In the genomic region with DNA sequence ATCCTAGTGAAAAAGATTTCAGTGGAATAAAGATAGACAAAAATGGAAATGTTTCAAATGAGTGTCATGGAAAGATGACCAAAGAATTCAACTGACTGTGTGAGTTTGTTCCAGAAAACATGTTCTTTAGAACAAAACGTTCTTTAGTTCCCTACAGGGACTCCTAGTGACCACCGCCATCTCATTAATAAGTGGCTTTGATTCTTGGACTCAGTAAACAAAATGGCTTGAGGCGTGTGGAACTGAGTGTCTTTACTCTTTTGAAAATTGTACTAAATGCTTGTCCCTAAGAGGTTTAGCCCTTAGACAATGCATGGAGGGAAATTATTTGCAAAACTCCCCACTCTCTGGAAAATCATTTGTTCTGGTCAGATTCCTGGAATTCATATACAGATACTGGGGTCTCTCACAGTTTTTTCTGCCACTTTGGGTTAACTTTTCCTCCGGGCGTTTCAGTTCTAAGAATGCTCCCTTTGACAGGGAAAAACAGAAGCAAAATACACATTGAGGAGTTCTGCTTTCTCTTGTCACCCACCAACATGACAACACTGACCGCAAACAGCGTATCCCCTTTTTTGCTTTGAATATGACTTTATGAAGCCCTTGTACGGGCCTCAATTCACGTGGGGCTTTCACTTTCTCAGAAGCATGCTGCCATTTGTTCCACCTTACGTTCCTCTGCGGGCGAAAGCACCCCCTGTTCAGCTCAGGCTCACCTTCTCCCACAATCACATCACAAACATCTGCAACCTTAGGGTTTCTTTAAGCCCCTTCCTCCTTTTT, we compare ENCODE assay signal across 1 cellular context.
TF ChIP-seq lines count a peak whose summit lies in the region.

No MANE protein-coding gene starts in this region.

TF ChIP-seq in SK-N-SH treated with all-trans-retinoic acid at 6 μM for 48 hours, 23 proteins besides CTCF, POLR2A, EP300 and RAD21 (continued from another document):
- TF ChIP-seq OSR1 (CRISPR knock-in tag; IDR thresholded peaks at IDR 0.05) (no peak), ZFP3 (CRISPR knock-in tag; IDR thresholded peaks at IDR 0.05) (no peak), TOX (CRISPR knock-in tag; IDR thresholded peaks at IDR 0.05; ENCODE audit: borderline replicate concordance) (no peak), CSDC2 (CRISPR knock-in tag; IDR thresholded peaks at IDR 0.05) (no peak), ZNF565 (CRISPR knock-in tag; conservative IDR thresholded peaks at IDR 0.05; ENCODE audit: low read depth) (no peak), SNAI2 (CRISPR knock-in tag; IDR thresholded peaks at IDR 0.05) (no peak), ISL1 (CRISPR knock-in tag; IDR thresholded peaks at IDR 0.05) (no peak), TCF4 (CRISPR knock-in tag; IDR thresholded peaks at IDR 0.05; ENCODE audit: borderline replicate concordance) (no peak), PPARA (CRISPR knock-in tag; IDR thresholded peaks at IDR 0.05; ENCODE audit: borderline replicate concordance) (no peak), ARNTL (CRISPR knock-in tag; IDR thresholded peaks at IDR 0.05; ENCODE audit: borderline replicate concordance, low read depth) (no peak)
- TF ChIP-seq, protein P1, sequence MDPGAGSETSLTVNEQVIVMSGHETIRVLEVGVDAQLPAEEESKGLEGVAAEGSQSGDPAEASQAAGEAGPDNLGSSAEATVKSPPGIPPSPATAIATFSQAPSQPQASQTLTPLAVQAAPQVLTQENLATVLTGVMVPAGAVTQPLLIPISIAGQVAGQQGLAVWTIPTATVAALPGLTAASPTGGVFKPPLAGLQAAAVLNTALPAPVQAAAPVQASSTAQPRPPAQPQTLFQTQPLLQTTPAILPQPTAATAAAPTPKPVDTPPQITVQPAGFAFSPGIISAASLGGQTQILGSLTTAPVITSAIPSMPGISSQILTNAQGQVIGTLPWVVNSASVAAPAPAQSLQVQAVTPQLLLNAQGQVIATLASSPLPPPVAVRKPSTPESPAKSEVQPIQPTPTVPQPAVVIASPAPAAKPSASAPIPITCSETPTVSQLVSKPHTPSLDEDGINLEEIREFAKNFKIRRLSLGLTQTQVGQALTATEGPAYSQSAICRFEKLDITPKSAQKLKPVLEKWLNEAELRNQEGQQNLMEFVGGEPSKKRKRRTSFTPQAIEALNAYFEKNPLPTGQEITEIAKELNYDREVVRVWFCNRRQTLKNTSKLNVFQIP (CRISPR knock-in tag; IDR thresholded peaks at IDR 0.05; ENCODE audit: borderline replicate concordance, low read depth) = no peak
- TF ChIP-seq, protein P2, sequence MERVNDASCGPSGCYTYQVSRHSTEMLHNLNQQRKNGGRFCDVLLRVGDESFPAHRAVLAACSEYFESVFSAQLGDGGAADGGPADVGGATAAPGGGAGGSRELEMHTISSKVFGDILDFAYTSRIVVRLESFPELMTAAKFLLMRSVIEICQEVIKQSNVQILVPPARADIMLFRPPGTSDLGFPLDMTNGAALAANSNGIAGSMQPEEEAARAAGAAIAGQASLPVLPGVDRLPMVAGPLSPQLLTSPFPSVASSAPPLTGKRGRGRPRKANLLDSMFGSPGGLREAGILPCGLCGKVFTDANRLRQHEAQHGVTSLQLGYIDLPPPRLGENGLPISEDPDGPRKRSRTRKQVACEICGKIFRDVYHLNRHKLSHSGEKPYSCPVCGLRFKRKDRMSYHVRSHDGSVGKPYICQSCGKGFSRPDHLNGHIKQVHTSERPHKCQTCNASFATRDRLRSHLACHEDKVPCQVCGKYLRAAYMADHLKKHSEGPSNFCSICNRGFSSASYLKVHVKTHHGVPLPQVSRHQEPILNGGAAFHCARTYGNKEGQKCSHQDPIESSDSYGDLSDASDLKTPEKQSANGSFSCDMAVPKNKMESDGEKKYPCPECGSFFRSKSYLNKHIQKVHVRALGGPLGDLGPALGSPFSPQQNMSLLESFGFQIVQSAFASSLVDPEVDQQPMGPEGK (CRISPR knock-in tag; IDR thresholded peaks at IDR 0.05; ENCODE audit: borderline replicate concordance) = no peak
